8 cellular contexts compared by ENCODE assay signal in genomic region chr1:77759090-77760028, GRCh38. TPM values are rescaled to one million over a fixed set of nuclear protein-coding genes. Genes with fewer than 3 reads are reported as not detected.
A peak's percentile ranks its signal among the peaks of the same experiment; 100 is the strongest.
DNase-seq lines count a peak whose midpoint lies in the region; ATAC-seq and TF ChIP-seq lines count a peak whose summit lies in the region.

Gene USP33, minus strand, starts transcription at chr1:77759852. Its CDS starts 18,155 bp downstream, at chr1:77741697.

- H3K23ac ChIP-seq in trophoblast cell (ENCODE audit: low read length): no peak within 1 kb of the TSS

- peak within 1 kb of the TSS; percentile 75 for H3K4ac ChIP-seq in trophoblast cell (ENCODE audit: low read depth, low read length)

- H3K36me3 Mint-ChIP-seq in HFFc6 (ENCODE audit: low read depth): peaks cover 8% of the 10 kb centered on the region
- H3K36me3 Mint-ChIP-seq in activated naive CD8-positive, alpha-beta T cell treated with anti-CD3 and anti-CD28 coated beads, Interleukin-2, amount 10 ng/mL, durations not matched to agents 7 days and 5 days: peaks cover 5% of the 10 kb centered on the region

- POLR2A ChIA-PET in activated naive CD8-positive, alpha-beta T cell treated with anti-CD3 and anti-CD28 coated beads, Interleukin-2, amount 10 ng/mL, durations not matched to agents 7 days and 5 days (lab: Charles Lee): interaction anchor here (0.5 to 3.3 kb wide), 4 partner anchors 20 to 326 kb away, joined by 3 to 15 read pairs (median 8); partner anchors contain the start of genes DNAJB4, MIGA1 and ZZZ3

- peak within 1 kb of the TSS; percentile 99 for H3K4me3 Mint-ChIP-seq in HFFc6
- peak within 1 kb of the TSS; percentile 94 for H3K4me3 Mint-ChIP-seq in activated naive CD8-positive, alpha-beta T cell treated with anti-CD3 and anti-CD28 coated beads, Interleukin-2, amount 10 ng/mL, durations not matched to agents 7 days and 5 days

- intact Hi-C loops in Right ventricle myocardium superior (cut with DNase I) (no loop called here), transverse colon (cut with DNase I; ENCODE audit: low total_unique reads) (no loop called here)

- TF ChIP-seq POLR2A in NB4 (IDR thresholded peaks at IDR 0.05; ENCODE audit: extremely low read depth, insufficient read length) (peak; percentile 74), transverse colon (IDR thresholded peaks at IDR 0.05) (peak; percentile 88)

- H3K4me1 ChIP-seq in trophoblast cell (ENCODE audit: control insufficient read depth in 1 of 2, insufficient read depth in 2 of 2, low read length in 2 of 2) (peaks cover 0 to 2% of the 10 kb centered on the region in 2 experiments), transverse colon (peaks cover 0 to 48% (median 15%) of the 10 kb centered on the region in 4 donors)

- in situ Hi-C loops in transverse colon (cut with MboI; ENCODE audit: low pct_ligation_motif_present in 1 of 4, low pct_unique_long_range_greater_than_20kb in 1 of 4, low sequenced_read_pairs in 3 of 4): no loop called here

- TF ChIP-seq CTCF in GM10266 (IDR thresholded peaks at IDR 0.05; ENCODE audit: control insufficient read depth, insufficient read depth, low read depth, missing control alignments) (no peak), HFFc6 (IDR thresholded peaks at IDR 0.05) (no peak), NB4 (IDR thresholded peaks at IDR 0.05; ENCODE audit: low read depth, low read length) (no peak), transverse colon (IDR thresholded peaks at IDR 0.05) (peak in 1 of 5 experiments; percentile 16)

- H4K8ac ChIP-seq in trophoblast cell (ENCODE audit: low read depth, low read length): peak within 1 kb of the TSS; percentile 90

- H3K4me1 Mint-ChIP-seq in HFFc6 (ENCODE audit: low read depth): peaks cover 44% of the 10 kb centered on the region
- H3K4me1 Mint-ChIP-seq in activated naive CD8-positive, alpha-beta T cell treated with anti-CD3 and anti-CD28 coated beads, Interleukin-2, amount 10 ng/mL, durations not matched to agents 7 days and 5 days: peaks cover 25% of the 10 kb centered on the region

- H2BK12ac ChIP-seq in trophoblast cell (ENCODE audit: low read length): peak within 1 kb of the TSS; percentile 5

- H3K27me3 Mint-ChIP-seq in HFFc6 (ENCODE audit: insufficient read depth): peaks cover 2% of the 10 kb centered on the region; the same call in 1 of the 2 replicates
- peaks cover 2% of the 10 kb centered on the region for H3K27me3 Mint-ChIP-seq in activated naive CD8-positive, alpha-beta T cell treated with anti-CD3 and anti-CD28 coated beads, Interleukin-2, amount 10 ng/mL, durations not matched to agents 7 days and 5 days

- TF ChIP-seq EP300 in transverse colon (IDR thresholded peaks at IDR 0.05; ENCODE audit: low read depth): no peak

- no peaks in the 10 kb centered on the region for H3K36me3 ChIP-seq in trophoblast cell (ENCODE audit: control insufficient read depth in 1 of 2, insufficient read depth in 2 of 2, low read length in 2 of 2)
- H3K36me3 ChIP-seq in transverse colon: no peaks in the 10 kb centered on the region

- H3K9me3 Mint-ChIP-seq in HFFc6: no peaks in the 10 kb centered on the region
- H3K9me3 Mint-ChIP-seq in activated naive CD8-positive, alpha-beta T cell treated with anti-CD3 and anti-CD28 coated beads, Interleukin-2, amount 10 ng/mL, durations not matched to agents 7 days and 5 days: no peaks in the 10 kb centered on the region

- H3K79me2 ChIP-seq in trophoblast cell (ENCODE audit: control insufficient read depth, insufficient read depth, low read length, poor library complexity): peaks cover 8% of the 10 kb centered on the region

- peak within 1 kb of the TSS; percentile 6 for H2AK5ac ChIP-seq in trophoblast cell (ENCODE audit: low read length)

- no CpG with 5 or more reads among the region's 79 CpGs for WGBS in trophoblast cell (ENCODE audit: extremely low coverage, insufficient coverage, insufficient read length)
- WGBS in transverse colon (ENCODE audit: low coverage in 1 of 2), 2 donors: 0 to 1% methylated on average over 2 to 52 of the region's 79 CpGs

- peak within 1 kb of the TSS; percentile 71 for H3K4me2 ChIP-seq in trophoblast cell (ENCODE audit: low read length)

- H3K27me3 ChIP-seq in trophoblast cell (ENCODE audit: insufficient read depth, low read length): no peaks in the 10 kb centered on the region
- H3K27me3 ChIP-seq in transverse colon: no peaks in the 10 kb centered on the region

- peak within 1 kb of the TSS; percentile 85 for H2BK120ac ChIP-seq in trophoblast cell (ENCODE audit: insufficient read depth, low read length, poor library complexity)

- H3K9ac ChIP-seq in trophoblast cell (ENCODE audit: low read length): peak within 1 kb of the TSS; percentile 91

- H3K14ac ChIP-seq in trophoblast cell (ENCODE audit: low read length): peak within 1 kb of the TSS; percentile 95

- H4K12ac ChIP-seq in trophoblast cell (ENCODE audit: low read depth, low read length): peak within 1 kb of the TSS; percentile 89

- peak within 1 kb of the TSS; percentile 82 for H2BK5ac ChIP-seq in trophoblast cell (ENCODE audit: low read depth, low read length, poor library complexity)

- peak within 1 kb of the TSS; percentile 57 for H3K18ac ChIP-seq in trophoblast cell (ENCODE audit: low read length)

- DNase-seq in GM10266 (ENCODE audit: extremely low spot score): peak; percentile 90
- peak; percentile 58 for DNase-seq in HFFc6
- peak; percentile 91 for DNase-seq in NB4 (ENCODE audit: low read depth)
- DNase-seq in SW 1271 (lab: John Stamatoyannopoulos, UW): peak; percentile 51 to 69
- peak; percentile 97 for DNase-seq in activated naive CD8-positive, alpha-beta T cell treated with anti-CD3 and anti-CD28 coated beads, Interleukin-2, amount 10 ng/mL, durations not matched to agents 7 days and 5 days
- peak; percentile 94 for DNase-seq in Right ventricle myocardium superior
- peak; percentile 89 to 94 for DNase-seq in trophoblast cell
- DNase-seq in transverse colon: peak; percentile 93

- H3K4me3 ChIP-seq in NB4 (ENCODE audit: low read depth, low read length) (peak within 1 kb of the TSS; percentile 96), trophoblast cell (ENCODE audit: low read depth, low read length) (peak within 1 kb of the TSS; percentile 94), transverse colon (peak within 1 kb of the TSS; percentile 72 to 100 (median 96))

- peak within 1 kb of the TSS; percentile 72 for H2AFZ ChIP-seq in trophoblast cell (ENCODE audit: insufficient read depth, low read length, poor library complexity)

- H3K9me3 ChIP-seq in trophoblast cell (ENCODE audit: insufficient read depth, low read depth, low read length) (no peaks in the 10 kb centered on the region), transverse colon (no peaks in the 10 kb centered on the region)

- H3K27ac ChIP-seq in trophoblast cell (ENCODE audit: low read depth, low read length): peak within 1 kb of the TSS; percentile 67
- peak within 1 kb of the TSS; percentile 91 to 99 (median 94) for H3K27ac ChIP-seq in transverse colon

- H3K79me1 ChIP-seq in trophoblast cell (ENCODE audit: low read length): peaks cover 6% of the 10 kb centered on the region

- H4K91ac ChIP-seq in trophoblast cell (ENCODE audit: low read depth, low read length): peak within 1 kb of the TSS; percentile 88

- peak; percentile 83 for ATAC-seq in activated naive CD8-positive, alpha-beta T cell treated with anti-CD3 and anti-CD28 coated beads, Interleukin-2, amount 10 ng/mL, durations not matched to agents 7 days and 5 days (ENCODE audit: low read depth)
- ATAC-seq in Right ventricle myocardium superior (ENCODE audit: poor library complexity): peak; percentile 98

- H3K27ac Mint-ChIP-seq in HFFc6: peak within 1 kb of the TSS; percentile 89
- H3K27ac Mint-ChIP-seq in activated naive CD8-positive, alpha-beta T cell treated with anti-CD3 and anti-CD28 coated beads, Interleukin-2, amount 10 ng/mL, durations not matched to agents 7 days and 5 days: peak within 1 kb of the TSS; percentile 94

RNA-seq across cellular contexts. Expression of gene USP33, which starts in this region (rescaled TPM):
- total RNA-seq in HFFc6 (2021; fragmentation: NEBNext Ultra II Directional; extraction: Animal tissue kit (Norgen Biotek cat#: 25700)): 10 to 100 TPM; 44.0 to 55.6 (median 50.5) TPM
- total RNA-seq in activated naive CD8-positive, alpha-beta T cell treated with anti-CD3 and anti-CD28 coated beads, Interleukin-2, amount 10 ng/mL, durations not matched to agents 7 days and 5 days: 10 to 100 TPM; 69.7 to 70.8 TPM
- total RNA-seq in Right ventricle myocardium superior (22.0 TPM), transverse colon (10 to 100 TPM; 50.9 to 90.5 (median 69.4) TPM)
- 31.2 and 32.0 TPM in 2 replicates for polyA plus RNA-seq in trophoblast cell (2013)

Comparison
In these comparisons a context has a peak if more than half of its experiments do, and no peak if none do; other contexts are left out.
1. Peak in every context shown above with its lines: DNase-seq, ATAC-seq, H3K4me3 ChIP-seq and H3K27ac ChIP-seq.